In genomic region chr2:84731185-84731584, GRCh38 we compare ENCODE assay signal across 35 cellular contexts.
DNase-seq lines count a peak whose midpoint lies in the region; ATAC-seq and TF ChIP-seq lines count a peak whose summit lies in the region.
"Had no signal": no experiment of that assay in that cellular context is flagged by ENCODE, and none has a peak within 500 bp of the region (broad histone marks: within the 10 kb centered on the region; RNA-seq: fewer than 3 reads in every experiment).

No MANE protein-coding gene starts in this region.

- H3K4me3 ChIP-seq in IMR-90 (ENCODE audit: insufficient read depth, low read depth, low read length) (no peak overlapping the region), esophagus muscularis mucosa (no peak overlapping the region), aorta (ENCODE audit: low read length in 2 of 2) (no peak overlapping the region)
- H3K4me3 ChIP-seq: A549; BLaER1; BLaER1 treated with 17β-estradiol and CSF1 and Interleukin-3, amounts not matched to agents 10 nM and 100 nM had no signal

- peaks cover 9% of the 10 kb centered on the region for H3K4me1 Mint-ChIP-seq in nephron
- H3K4me1 Mint-ChIP-seq: CD14-positive monocyte had no signal

- ATAC-seq in IMR-90 (ENCODE audit: low read depth) (no peak), aorta (ENCODE audit: low FRiP score) (peak; percentile 52), HG03135 (IDR thresholded peaks at IDR 0.05; ENCODE audit: unreplicated experiment) (no peak), HG02642 (IDR thresholded peaks at IDR 0.05; ENCODE audit: poor library complexity, unreplicated experiment) (no peak)
- ATAC-seq: A549; CD8-positive, alpha-beta T cell had no signal

- intact Hi-C loops in IMR-90 (cut with micrococcal nuclease) (no loop called here), esophagus muscularis mucosa (cut with DNase I) (no loop called here), aorta (cut with DNase I) (no loop called here)

- H4K8ac ChIP-seq in IMR-90 (ENCODE audit: low read depth in 2 of 2, low read length in 2 of 2): no peak overlapping the region

- H3K4me1 ChIP-seq in IMR-90 (ENCODE audit: control insufficient read depth, insufficient read depth, low read length) (no peaks in the 10 kb centered on the region), esophagus muscularis mucosa (no peaks in the 10 kb centered on the region), aorta (ENCODE audit: control insufficient read depth in 1 of 2, insufficient read depth in 2 of 2, low read length in 2 of 2) (no peaks in the 10 kb centered on the region)
- H3K4me1 ChIP-seq: A549, BE2C, BLaER1, Caco-2 had no signal

- peak overlapping the region; percentile 46 for H2AFZ ChIP-seq in IMR-90 (replicated peaks; ENCODE audit: low read length, poor library complexity)

- no peaks in the 10 kb centered on the region for H3K79me1 ChIP-seq in IMR-90 (ENCODE audit: low read depth in 1 of 2, low read length in 2 of 2)

- H3K4me2 ChIP-seq in IMR-90 (ENCODE audit: low read depth, low read length): no peak overlapping the region
- H3K4me2 ChIP-seq: A549; BLaER1; BLaER1 treated with 17β-estradiol and CSF1 and Interleukin-3, amounts not matched to agents 10 nM and 100 nM had no signal

- H3K36me3 ChIP-seq in IMR-90 (ENCODE audit: control insufficient read depth, insufficient read depth, low read length) (no peaks in the 10 kb centered on the region), esophagus muscularis mucosa (no peaks in the 10 kb centered on the region), aorta (ENCODE audit: control insufficient read depth in 1 of 2, insufficient read depth in 2 of 2, low read length in 1 of 2) (no peaks in the 10 kb centered on the region)
- H3K36me3 ChIP-seq: BE2C; BLaER1; BLaER1 treated with 17β-estradiol and CSF1 and Interleukin-3, amounts not matched to agents 10 nM and 100 nM had no signal

- no peak overlapping the region for H4K91ac ChIP-seq in IMR-90 (ENCODE audit: insufficient read depth, low read depth, low read length)

- H3K18ac ChIP-seq in IMR-90 (ENCODE audit: low read depth, low read length): no peak overlapping the region

- no peak for TF ChIP-seq CTCF in IMR-90 (conservative IDR thresholded peaks at IDR 0.05; ENCODE audit: low read depth, low read length)
- TF ChIP-seq CTCF in esophagus muscularis mucosa (IDR thresholded peaks at IDR 0.05): no peak
- no peak for TF ChIP-seq CTCF in nephron (IDR thresholded peaks at IDR 0.05; ENCODE audit: unreplicated experiment in 3 of 3)

- no peak overlapping the region for H2BK20ac ChIP-seq in IMR-90 (ENCODE audit: low read depth, low read length)

- POLR2A ChIA-PET in IMR-90 (lab: Charles Lee; ENCODE audit: unreplicated experiment): no interaction called here

- no peak overlapping the region for H3K14ac ChIP-seq in IMR-90 (replicated peaks; ENCODE audit: low read depth, low read length)

- no peaks in the 10 kb centered on the region for H3K9me1 ChIP-seq in IMR-90 (ENCODE audit: insufficient read depth, low read length)

- TF ChIP-seq POLR2A in IMR-90 (IDR thresholded peaks at IDR 0.05; ENCODE audit: low read depth, low read length) (no peak), esophagus muscularis mucosa (IDR thresholded peaks at IDR 0.05; ENCODE audit: low read depth) (no peak)

- H3K23ac ChIP-seq in IMR-90 (ENCODE audit: low read depth, low read length): no peak overlapping the region

- no peak overlapping the region for H2AK5ac ChIP-seq in IMR-90 (ENCODE audit: low read depth, low read length)

- dilution Hi-C loops in IMR-90 (cut with HindIII; ENCODE audit: low sequenced_read_pairs, unreplicated experiment): no loop called here

- no peak overlapping the region for H3K4ac ChIP-seq in IMR-90 (ENCODE audit: low read depth, low read length)

- no peaks in the 10 kb centered on the region for H3K36me3 Mint-ChIP-seq in nephron (ENCODE audit: low read depth)
- H3K36me3 Mint-ChIP-seq: CD14-positive monocyte; CD4-positive, CD25-positive, alpha-beta regulatory T cell had no signal

- no peak overlapping the region for H4K5ac ChIP-seq in IMR-90 (ENCODE audit: low read depth, low read length)

- no peak for TF ChIP-seq RAD21 in IMR-90 (IDR thresholded peaks at IDR 0.05; ENCODE audit: low read length)

- no peak for TF ChIP-seq EP300 in esophagus muscularis mucosa (IDR thresholded peaks at IDR 0.05)

- H3K4me3 Mint-ChIP-seq in nephron: no peak overlapping the region
- H3K4me3 Mint-ChIP-seq: B cell; CD14-positive monocyte; CD4-positive, alpha-beta memory T cell; CD4-positive, alpha-beta T cell; CD4-positive, CD25-positive, alpha-beta regulatory T cell; CD8-positive, alpha-beta memory T cell; CD8-positive, alpha-beta T cell had no signal

- H2BK120ac ChIP-seq in IMR-90 (ENCODE audit: low read depth, low read length): no peak overlapping the region

- peak overlapping the region in 2 of 3 experiments; percentile 30 to 37 for H3K27ac Mint-ChIP-seq in nephron
- H3K27ac Mint-ChIP-seq: B cell; CD14-positive monocyte; CD4-positive, alpha-beta T cell; CD8-positive, alpha-beta T cell had no signal

- no peak overlapping the region for H3K56ac ChIP-seq in IMR-90 (ENCODE audit: extremely low read depth, insufficient read depth, low read length)

- no peaks in the 10 kb centered on the region; the same call in 1 of the 2 replicates for H3K27me3 ChIP-seq in IMR-90 (ENCODE audit: control insufficient read depth, insufficient read depth, low read length)
- H3K27me3 ChIP-seq in esophagus muscularis mucosa: no peaks in the 10 kb centered on the region
- peaks cover 0 to 2% of the 10 kb centered on the region in 2 donors for H3K27me3 ChIP-seq in aorta (ENCODE audit: control insufficient read depth in 1 of 2, insufficient read depth in 2 of 2, low read length in 1 of 2)
- H3K27me3 ChIP-seq: BE2C; BLaER1; BLaER1 treated with 17β-estradiol and CSF1 and Interleukin-3, amounts not matched to agents 10 nM and 100 nM had no signal

- H2BK15ac ChIP-seq in IMR-90 (ENCODE audit: low read depth, low read length): no peak overlapping the region

- no peaks in the 10 kb centered on the region for H4K20me1 ChIP-seq in IMR-90 (ENCODE audit: insufficient read depth, low read length)
- H4K20me1 ChIP-seq: BLaER1; BLaER1 treated with 17β-estradiol and CSF1 and Interleukin-3, amounts not matched to agents 10 nM and 100 nM had no signal

- no TSS peak for BruUV-seq in IMR-90 (replicated peaks; lab: Mats Ljungman, UMichigan)

- CTCF ChIA-PET in IMR-90 (lab: Yijun Ruan, JAX): no interaction called here

- no peak overlapping the region for H3K9ac ChIP-seq in IMR-90 (ENCODE audit: low read depth, low read length)
- H3K9ac ChIP-seq: BLaER1; BLaER1 treated with 17β-estradiol and CSF1 and Interleukin-3, amounts not matched to agents 10 nM and 100 nM had no signal

- no peaks in the 10 kb centered on the region for H3K9me3 Mint-ChIP-seq in nephron
- H3K9me3 Mint-ChIP-seq: CD4-positive, alpha-beta T cell had no signal

- no CpG with 5 or more reads among the region's 3 CpGs for WGBS in IMR-90 (ENCODE audit: extremely low coverage in 2 of 2, insufficient read length in 1 of 2), 2 experiments
- WGBS in esophagus muscularis mucosa: 87% methylated on average over 3 of the region's 3 CpGs
- WGBS in aorta, 2 donors: 74 to 75% methylated on average over 3 of the region's 3 CpGs

- DNase-seq in IMR-90 (no peak), esophagus muscularis mucosa (ENCODE audit: extremely low spot score) (peak; percentile 83), aorta (no peak), putamen (ENCODE audit: low spot score) (no peak)
- no peak for DNase-seq in activated effector memory CD4-positive, alpha-beta T cell treated with Interleukin-2 at 50 U/mL for 16 hours
- DNase-seq: 8988T; ACHN; AML-193; BE2C; C1 segment of cervical spinal cord; Caco-2; Calu3; CD4-positive, alpha-beta memory T cell; CD4-positive, alpha-beta T cell; CD4-positive, CD25-positive, alpha-beta regulatory T cell; CD8-positive, alpha-beta memory T cell; CD8-positive, alpha-beta T cell; COR-L47; DMS 273 treated with DMSO at 0.1 percent for 48 hours; DMS153; DMS53; DMS79; DMS79 treated with DMSO at 0.1 percent for 48 hours; DND-41; EL had no signal

- no peak overlapping the region for H2AK9ac ChIP-seq in IMR-90 (replicated peaks; ENCODE audit: low read depth, low read length, poor library complexity)

- in situ Hi-C loops in IMR-90 (cut with MboI; ENCODE audit: low sequenced_read_pairs): no loop called here

- H2BK5ac ChIP-seq in IMR-90 (ENCODE audit: low read depth, low read length, poor library complexity, severe bottlenecking): no peak overlapping the region

- no peaks in the 10 kb centered on the region for H3K9me3 ChIP-seq in IMR-90 (ENCODE audit: control insufficient read depth, insufficient read depth, low read length)
- H3K9me3 ChIP-seq in esophagus muscularis mucosa: no peaks in the 10 kb centered on the region
- no peaks in the 10 kb centered on the region for H3K9me3 ChIP-seq in aorta (ENCODE audit: control insufficient read depth, low read length)
- H3K9me3 ChIP-seq: A549, BE2C, Caco-2 had no signal

- no peaks in the 10 kb centered on the region for H3K27me3 Mint-ChIP-seq in nephron (ENCODE audit: low read depth)
- H3K27me3 Mint-ChIP-seq: B cell; CD4-positive, alpha-beta memory T cell; CD4-positive, alpha-beta T cell; CD4-positive, CD25-positive, alpha-beta regulatory T cell; CD8-positive, alpha-beta memory T cell had no signal

- no peak overlapping the region for H3K27ac ChIP-seq in IMR-90 (ENCODE audit: insufficient read depth, low read length)
- no peak overlapping the region for H3K27ac ChIP-seq in esophagus muscularis mucosa (replicated peaks in 1 of 4)
- H3K27ac ChIP-seq in aorta (ENCODE audit: low read depth in 1 of 2, low read length in 2 of 2): no peak overlapping the region
- H3K27ac ChIP-seq: 22Rv1; A549; BLaER1; BLaER1 treated with 17β-estradiol and CSF1 and Interleukin-3, amounts not matched to agents 10 nM and 100 nM; C4-2B had no signal

TF ChIP-seq in IMR-90, 13 proteins besides CTCF, POLR2A, EP300 and RAD21:
- no peak for TF ChIP-seq BHLHE40 (IDR thresholded peaks at IDR 0.05; ENCODE audit: low read depth, low read length)
